1 cellular context compared by ENCODE assay signal in the genomic region with DNA sequence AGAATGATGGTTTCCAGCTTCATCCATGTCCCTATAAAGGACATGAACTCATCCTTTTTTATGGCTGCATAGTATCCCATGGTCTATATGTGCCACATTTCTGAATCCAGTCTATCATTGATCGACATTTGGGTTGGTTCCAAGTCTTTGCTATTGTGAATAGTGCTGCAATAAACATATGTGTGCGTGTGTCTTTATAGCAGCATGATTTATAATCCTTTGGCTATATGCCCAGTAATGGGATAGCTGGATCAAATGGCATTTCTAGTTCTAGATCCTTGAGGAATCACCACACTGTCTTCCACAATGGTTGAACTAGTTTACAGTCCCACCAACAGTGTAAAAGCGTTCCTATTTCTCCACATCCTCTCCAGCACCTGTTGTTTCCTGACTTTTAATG.
TF ChIP-seq lines count a peak whose summit lies in the region.
"Not testable (repeated sequence)": the region's sequence is repeated elsewhere in the genome, so short reads cannot be mapped to it uniquely, and the experiment has no call there.

No MANE protein-coding gene starts in this region.

TF ChIP-seq in K562, 482 proteins besides CTCF, POLR2A, EP300 and RAD21:
- TF ChIP-seq, protein P1, sequence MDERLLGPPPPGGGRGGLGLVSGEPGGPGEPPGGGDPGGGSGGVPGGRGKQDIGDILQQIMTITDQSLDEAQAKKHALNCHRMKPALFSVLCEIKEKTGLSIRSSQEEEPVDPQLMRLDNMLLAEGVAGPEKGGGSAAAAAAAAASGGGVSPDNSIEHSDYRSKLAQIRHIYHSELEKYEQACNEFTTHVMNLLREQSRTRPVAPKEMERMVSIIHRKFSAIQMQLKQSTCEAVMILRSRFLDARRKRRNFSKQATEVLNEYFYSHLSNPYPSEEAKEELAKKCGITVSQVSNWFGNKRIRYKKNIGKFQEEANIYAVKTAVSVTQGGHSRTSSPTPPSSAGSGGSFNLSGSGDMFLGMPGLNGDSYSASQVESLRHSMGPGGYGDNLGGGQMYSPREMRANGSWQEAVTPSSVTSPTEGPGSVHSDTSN (CRISPR knock-in tag; IDR thresholded peaks at IDR 0.05; ENCODE audit: low read depth), result not testable (repeated sequence)
- TF ChIP-seq, protein P1 (tag; conservative IDR thresholded peaks at IDR 0.05; ENCODE audit: low read depth), result 0 out of 2 replicates have a peak, but pooled peaks have one; percentile 30
- peak; percentile 55 for TF ChIP-seq NFIC (IDR thresholded peaks at IDR 0.05)
- peak; percentile 47 for TF ChIP-seq ZNF146 (CRISPR knock-in tag; IDR thresholded peaks at IDR 0.05; ENCODE audit: unreplicated experiment)
